Comparison of ENCODE assay signal across 1 cellular context in genomic region chr12:109772622-109773321, GRCh38.
TF ChIP-seq lines count a peak whose summit lies in the region.

No MANE protein-coding gene starts in this region.

TF ChIP-seq in K562, 482 proteins besides CTCF, POLR2A, EP300 and RAD21 (continued from another document):
- TF ChIP-seq THAP12 (CRISPR knock-in tag; IDR thresholded peaks at IDR 0.05) (no peak), FIP1L1 (IDR thresholded peaks at IDR 0.05; ENCODE audit: low read depth, low read length, poor library complexity, severe bottlenecking) (no peak)
